In genomic region chr18:45554070-45554767, GRCh38 we compare ENCODE assay signal across 16 cellular contexts.
"Had no signal": no experiment of that assay in that cellular context is flagged by ENCODE, and none has a peak within 500 bp of the region (broad histone marks: within the 10 kb centered on the region; RNA-seq: fewer than 3 reads in every experiment).

No MANE protein-coding gene starts in this region.

- H3K4me3 ChIP-seq: spleen, upper lobe of left lung had no signal

- H3K36me3 Mint-ChIP-seq: activated naive CD8-positive, alpha-beta T cell treated with anti-CD3 and anti-CD28 coated beads, Interleukin-2, amount 10 ng/mL, durations not matched to agents 7 days and 5 days; memory B cell; natural killer cell had no signal

- H3K4me1 Mint-ChIP-seq: activated CD4-positive, alpha-beta T cell treated with anti-CD3 and anti-CD28 coated beads, Interleukin-2, amount 10 ng/mL, durations not matched to agents 7 days and 5 days; activated naive CD8-positive, alpha-beta T cell treated with anti-CD3 and anti-CD28 coated beads, Interleukin-2, amount 10 ng/mL, durations not matched to agents 7 days and 5 days; memory B cell; natural killer cell; stimulated activated naive CD8-positive, alpha-beta T cell treated with anti-CD3 and anti-CD28 coated beads, Interleukin-15, amount 100 ng/mL, for 72 hours had no signal

- H3K4me3 Mint-ChIP-seq: activated CD4-positive, alpha-beta T cell treated with anti-CD3 and anti-CD28 coated beads, Interleukin-2, amount 10 ng/mL, durations not matched to agents 7 days and 5 days; activated naive CD8-positive, alpha-beta T cell treated with anti-CD3 and anti-CD28 coated beads, Interleukin-2, amount 10 ng/mL, durations not matched to agents 7 days and 5 days; memory B cell; natural killer cell; stimulated activated naive CD8-positive, alpha-beta T cell treated with anti-CD3 and anti-CD28 coated beads, Interleukin-15, amount 100 ng/mL, for 72 hours had no signal

- H3K36me3 ChIP-seq: brain microvascular endothelial cell, spleen, upper lobe of left lung had no signal

- H3K9me3 ChIP-seq: spleen, upper lobe of left lung had no signal

- H3K27ac ChIP-seq: brain microvascular endothelial cell, spleen, upper lobe of left lung had no signal

- H3K27me3 Mint-ChIP-seq: stimulated activated naive CD8-positive, alpha-beta T cell treated with anti-CD3 and anti-CD28 coated beads, Interleukin-15, amount 100 ng/mL, for 72 hours had no signal

- H3K27me3 ChIP-seq: brain microvascular endothelial cell, spleen, upper lobe of left lung had no signal

- FAIRE-seq: frontal cortex had no signal

- ATAC-seq: left lobe of liver; natural killer cell; stimulated activated naive CD8-positive, alpha-beta T cell treated with anti-CD3 and anti-CD28 coated beads, Interleukin-15, amount 100 ng/mL, for 72 hours had no signal

- DNase-seq: activated CD4-positive, alpha-beta T cell treated with anti-CD3 and anti-CD28 coated beads, Interleukin-2, amount 10 ng/mL, durations not matched to agents 7 days and 5 days; activated CD8-positive, alpha-beta memory T cell treated with anti-CD3 and anti-CD28 coated beads for 24 hours; activated naive CD4-positive, alpha-beta T cell; activated naive CD8-positive, alpha-beta T cell treated with anti-CD3 and anti-CD28 coated beads, Interleukin-2, amount 10 ng/mL, durations not matched to agents 7 days and 5 days; brain microvascular endothelial cell; effector CD8-positive, alpha-beta T cell; head of caudate nucleus; natural killer cell; nucleus accumbens; spleen; stimulated activated CD4-positive, alpha-beta T cell treated with anti-CD3 and anti-CD28 coated beads, Interleukin-1b, Interleukin-23, amount 100 ng/mL, for 48 hours; stimulated activated naive CD8-positive, alpha-beta T cell treated with anti-CD3 and anti-CD28 coated beads, Interleukin-15, amount 100 ng/mL, for 72 hours; upper lobe of left lung had no signal

- H3K9me3 Mint-ChIP-seq: activated CD4-positive, alpha-beta T cell treated with anti-CD3 and anti-CD28 coated beads, Interleukin-2, amount 10 ng/mL, durations not matched to agents 7 days and 5 days; activated naive CD8-positive, alpha-beta T cell treated with anti-CD3 and anti-CD28 coated beads, Interleukin-2, amount 10 ng/mL, durations not matched to agents 7 days and 5 days; memory B cell; natural killer cell; stimulated activated naive CD8-positive, alpha-beta T cell treated with anti-CD3 and anti-CD28 coated beads, Interleukin-15, amount 100 ng/mL, for 72 hours had no signal

- H3K4me1 ChIP-seq: spleen, upper lobe of left lung had no signal

- H3K27ac Mint-ChIP-seq: activated CD4-positive, alpha-beta T cell treated with anti-CD3 and anti-CD28 coated beads, Interleukin-2, amount 10 ng/mL, durations not matched to agents 7 days and 5 days; activated naive CD8-positive, alpha-beta T cell treated with anti-CD3 and anti-CD28 coated beads, Interleukin-2, amount 10 ng/mL, durations not matched to agents 7 days and 5 days; memory B cell; natural killer cell; stimulated activated naive CD8-positive, alpha-beta T cell treated with anti-CD3 and anti-CD28 coated beads, Interleukin-15, amount 100 ng/mL, for 72 hours had no signal
